Comparison of ENCODE assay signal across 5 cellular contexts in the genomic region with DNA sequence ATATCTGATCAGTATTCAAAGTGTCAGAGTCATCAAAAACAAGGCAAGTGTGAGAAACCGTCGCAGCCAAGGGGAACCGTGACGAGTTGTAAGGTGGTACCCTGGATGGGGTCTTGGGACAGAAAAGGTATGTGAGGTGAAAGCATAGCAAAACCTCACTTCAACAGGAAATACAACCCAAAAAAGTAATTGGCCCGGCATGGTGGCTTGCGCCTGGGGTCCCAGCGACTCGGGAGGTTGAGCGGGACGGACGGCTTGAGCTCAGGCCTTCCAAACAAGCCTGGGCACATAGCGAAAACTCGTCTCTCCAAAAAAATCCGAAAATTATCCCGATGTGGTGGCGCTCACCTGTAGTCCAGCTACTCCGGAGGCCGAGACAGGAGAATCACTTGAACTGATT. TPM values are rescaled to one million over a fixed set of nuclear protein-coding genes. Genes with fewer than 3 reads are reported as not detected.
"Had no signal": no experiment of that assay in that cellular context is flagged by ENCODE, and none has a peak within 500 bp of the region (broad histone marks: within the 10 kb centered on the region; RNA-seq: fewer than 3 reads in every experiment).

No MANE protein-coding gene starts in this region.

RNA-seq across cellular contexts. Expression of gene PRR20A, which starts 0.9 kb away (rescaled TPM):
- total RNA-seq: HepG2, HT-29, HT1080, IMR-90, K562 had no signal

RNA-seq across cellular contexts. Expression of gene PRR20B, which starts 7.5 kb away (rescaled TPM):
- total RNA-seq: HepG2, HT-29, HT1080, IMR-90, K562 had no signal

RNA-seq across cellular contexts. Expression of gene PRR20C, which starts 14.1 kb away (rescaled TPM):
- total RNA-seq: HepG2, HT-29, HT1080, IMR-90, K562 had no signal

RNA-seq across cellular contexts. Expression of gene PRR20D, which starts 20.7 kb away (rescaled TPM):
- total RNA-seq: HepG2, HT-29, HT1080, IMR-90, K562 had no signal

RNA-seq across cellular contexts. Expression of gene PRR20E, which starts 27.2 kb away (rescaled TPM):
- total RNA-seq: HepG2, HT-29, HT1080, IMR-90, K562 had no signal
